10 cellular contexts compared by ENCODE assay signal in genomic region chr10:79112898-79113431, GRCh38. TPM values are rescaled to one million over a fixed set of nuclear protein-coding genes. Genes with fewer than 3 reads are reported as not detected.
DNase-seq lines count a peak whose midpoint lies in the region; ATAC-seq, FAIRE-seq and TF ChIP-seq lines count a peak whose summit lies in the region.
"Had no signal": no experiment of that assay in that cellular context is flagged by ENCODE, and none has a peak within 500 bp of the region (broad histone marks: within the 10 kb centered on the region; RNA-seq: fewer than 3 reads in every experiment).

No MANE protein-coding gene starts in this region.

- H3K4me1 Mint-ChIP-seq in astrocyte (ENCODE audit: low read depth, unreplicated experiment): peaks cover 54% of the 10 kb centered on the region
- peaks cover 73 to 75% of the 10 kb centered on the region in 2 donors for H3K4me1 Mint-ChIP-seq in immature natural killer cell

- H3K27ac Mint-ChIP-seq in astrocyte (ENCODE audit: unreplicated experiment) (peak overlapping the region; percentile 51), immature natural killer cell (peak overlapping the region in 5 of 6 donors; percentile 13 to 67 (median 55))
- H3K27ac Mint-ChIP-seq: activated naive CD8-positive, alpha-beta T cell treated with anti-CD3 and anti-CD28 coated beads, Interleukin-2, amount 10 ng/mL, durations not matched to agents 7 days and 5 days had no signal

- FAIRE-seq in H54 (lab: Jason Lieb, UNC) (peak; percentile 76), astrocyte (lab: Jason Lieb, UNC) (no peak)

- no peak for TF ChIP-seq POLR2A in H54 (IDR thresholded peaks at IDR 0.05; ENCODE audit: low read depth, low read length)

- H4K20me1 ChIP-seq in astrocyte (ENCODE audit: insufficient read depth, low read length) (peaks cover 98% of the 10 kb centered on the region), smooth muscle cell (ENCODE audit: low read depth) (peaks cover 98% of the 10 kb centered on the region)

- H3K9me3 Mint-ChIP-seq in astrocyte (ENCODE audit: unreplicated experiment) (no peaks in the 10 kb centered on the region), immature natural killer cell (no peaks in the 10 kb centered on the region)
- H3K9me3 Mint-ChIP-seq: activated naive CD8-positive, alpha-beta T cell treated with anti-CD3 and anti-CD28 coated beads, Interleukin-2, amount 10 ng/mL, durations not matched to agents 7 days and 5 days had no signal

- no peak for ATAC-seq in GM19455 (IDR thresholded peaks at IDR 0.05; ENCODE audit: unreplicated experiment)

- H3K27me3 ChIP-seq in astrocyte (ENCODE audit: insufficient read depth, low read length): no peaks in the 10 kb centered on the region
- no peaks in the 10 kb centered on the region for H3K27me3 ChIP-seq in smooth muscle cell (ENCODE audit: low read depth)
- H3K27me3 ChIP-seq in effector memory CD4-positive, alpha-beta T cell (replicated peaks; ENCODE audit: control insufficient read depth, insufficient read depth, low read length, poor library complexity, severe bottlenecking): no peaks in the 10 kb centered on the region

- no peaks in the 10 kb centered on the region for H3K9me3 ChIP-seq in astrocyte (ENCODE audit: insufficient read depth, low read depth, low read length)
- no peaks in the 10 kb centered on the region for H3K9me3 ChIP-seq in smooth muscle cell (replicated peaks; ENCODE audit: low read depth)
- H3K9me3 ChIP-seq in effector memory CD4-positive, alpha-beta T cell (ENCODE audit: control insufficient read depth, low read length): no peaks in the 10 kb centered on the region

- H3K4me3 Mint-ChIP-seq in astrocyte (ENCODE audit: unreplicated experiment) (no peak overlapping the region), immature natural killer cell (peak overlapping the region in 1 of 5 donors; percentile 29)
- H3K4me3 Mint-ChIP-seq: activated naive CD8-positive, alpha-beta T cell treated with anti-CD3 and anti-CD28 coated beads, Interleukin-2, amount 10 ng/mL, durations not matched to agents 7 days and 5 days had no signal

- H3K27me3 Mint-ChIP-seq in astrocyte (ENCODE audit: low read depth, unreplicated experiment) (no peaks in the 10 kb centered on the region), immature natural killer cell (ENCODE audit: low read depth in 3 of 3) (peaks cover 2 to 6% (median 3%) of the 10 kb centered on the region in 3 donors)
- H3K27me3 Mint-ChIP-seq: activated naive CD8-positive, alpha-beta T cell treated with anti-CD3 and anti-CD28 coated beads, Interleukin-2, amount 10 ng/mL, durations not matched to agents 7 days and 5 days had no signal

- peaks cover 50% of the 10 kb centered on the region for H3K4me1 ChIP-seq in astrocyte (ENCODE audit: insufficient read depth, low read length)
- H3K4me1 ChIP-seq in smooth muscle cell (ENCODE audit: low read depth): peaks cover 46% of the 10 kb centered on the region
- H3K4me1 ChIP-seq in effector memory CD4-positive, alpha-beta T cell (ENCODE audit: control insufficient read depth, insufficient read depth, low read length, poor library complexity, severe bottlenecking): peaks cover 10% of the 10 kb centered on the region

- peak; percentile 97 for DNase-seq in H54 (ENCODE audit: insufficient read length, low spot score)
- DNase-seq in astrocyte (ENCODE audit: low read depth): peak; percentile 88
- DNase-seq in immature natural killer cell: peak; percentile 3 to 21 (median 12)
- no peak for DNase-seq in smooth muscle cell (lab: John Stamatoyannopoulos, UW; ENCODE audit: unreplicated experiment)
- DNase-seq in effector memory CD4-positive, alpha-beta T cell: no peak
- no peak for DNase-seq in NCI-H2081 treated with DMSO at 0.1 percent for 48 hours (lab: John Stamatoyannopoulos, UW)
- no peak for DNase-seq in cortex of kidney (lab: John Stamatoyannopoulos, UW)
- DNase-seq: activated naive CD8-positive, alpha-beta T cell treated with anti-CD3 and anti-CD28 coated beads, Interleukin-2, amount 10 ng/mL, durations not matched to agents 7 days and 5 days; NCI-H524 treated with DMSO at 0.1 percent for 48 hours had no signal

- peak overlapping the region; percentile 70 for H3K9ac ChIP-seq in astrocyte (ENCODE audit: low read length)
- H3K9ac ChIP-seq in smooth muscle cell (ENCODE audit: low read depth): peak overlapping the region; percentile 57

- H3K36me3 ChIP-seq in astrocyte (ENCODE audit: insufficient read depth, low read length): peaks cover 6% of the 10 kb centered on the region
- no peaks in the 10 kb centered on the region for H3K36me3 ChIP-seq in smooth muscle cell (ENCODE audit: low read depth)
- H3K36me3 ChIP-seq in effector memory CD4-positive, alpha-beta T cell (ENCODE audit: control insufficient read depth, insufficient read depth, low read length): peaks cover 9% of the 10 kb centered on the region

- peaks cover 17% of the 10 kb centered on the region for H3F3A ChIP-seq in smooth muscle cell (ENCODE audit: low read depth)

- H3K4me3 ChIP-seq in astrocyte (ENCODE audit: insufficient read depth, low read depth, low read length): peak overlapping the region; percentile 0
- no peak overlapping the region for H3K4me3 ChIP-seq in smooth muscle cell
- H3K4me3 ChIP-seq in effector memory CD4-positive, alpha-beta T cell (ENCODE audit: insufficient read depth, low read depth, low read length, poor library complexity, severe bottlenecking): no peak overlapping the region

- H3K27ac ChIP-seq in astrocyte (ENCODE audit: low read depth, low read length): peak overlapping the region; percentile 81
- peak overlapping the region; percentile 92 for H3K27ac ChIP-seq in smooth muscle cell (ENCODE audit: low read depth)
- no peak overlapping the region for H3K27ac ChIP-seq in effector memory CD4-positive, alpha-beta T cell (ENCODE audit: insufficient read depth, low read length, poor library complexity, severe bottlenecking)

- H3K36me3 Mint-ChIP-seq in astrocyte (ENCODE audit: low read depth, unreplicated experiment): peaks cover 16% of the 10 kb centered on the region
- H3K36me3 Mint-ChIP-seq in immature natural killer cell: no peaks in the 10 kb centered on the region
- H3K36me3 Mint-ChIP-seq: activated naive CD8-positive, alpha-beta T cell treated with anti-CD3 and anti-CD28 coated beads, Interleukin-2, amount 10 ng/mL, durations not matched to agents 7 days and 5 days had no signal

- H2AFZ ChIP-seq in astrocyte (ENCODE audit: low read depth, low read length): no peak overlapping the region
- H2AFZ ChIP-seq in smooth muscle cell (ENCODE audit: low read depth): no peak overlapping the region

- H3K79me2 ChIP-seq in astrocyte (ENCODE audit: insufficient read depth, low read length) (peaks cover 100% of the 10 kb centered on the region), smooth muscle cell (ENCODE audit: low read depth) (peaks cover 98% of the 10 kb centered on the region)

- TF ChIP-seq CTCF in astrocyte (IDR thresholded peaks at IDR 0.05; ENCODE audit: insufficient read depth, low read depth, low read length): no peak
- TF ChIP-seq CTCF in smooth muscle cell (IDR thresholded peaks at IDR 0.05; ENCODE audit: borderline replicate concordance, insufficient read depth, poor library complexity, severe bottlenecking): no peak

- H3K4me2 ChIP-seq in astrocyte (ENCODE audit: low read length) (peak overlapping the region; percentile 60), smooth muscle cell (peak overlapping the region; percentile 52)

- whole genome bisulfite sequencing in smooth muscle cell (ENCODE audit: low lambda C conversion rate): 44% methylated on average over 11 of the region's 11 CpGs

RNA-seq across cellular contexts. Expression of gene ZMIZ1, which starts 44.2 kb away (rescaled TPM):
- total RNA-seq in astrocyte (45.5 and 49.7 TPM in 2 replicates), smooth muscle cell (12.0 and 31.3 TPM in 2 replicates)
- polyA plus RNA-seq in immature natural killer cell (1 to 10 TPM; 1.2 to 9.5 (median 1.8) TPM), smooth muscle cell (24.2 and 28.9 TPM in 2 replicates)

Comparison
In these comparisons a context has a peak if more than half of its experiments do, and no peak if none do; other contexts are left out.
1. DNase-seq: peak in H54 (single experiment), astrocyte (single experiment) and immature natural killer cell (3 of 3); none in smooth muscle cell (single experiment), effector memory CD4-positive, alpha-beta T cell (0 of 3), NCI-H2081 treated with DMSO at 0.1 percent for 48 hours (single experiment) and cortex of kidney (single experiment).